In the genomic region with DNA sequence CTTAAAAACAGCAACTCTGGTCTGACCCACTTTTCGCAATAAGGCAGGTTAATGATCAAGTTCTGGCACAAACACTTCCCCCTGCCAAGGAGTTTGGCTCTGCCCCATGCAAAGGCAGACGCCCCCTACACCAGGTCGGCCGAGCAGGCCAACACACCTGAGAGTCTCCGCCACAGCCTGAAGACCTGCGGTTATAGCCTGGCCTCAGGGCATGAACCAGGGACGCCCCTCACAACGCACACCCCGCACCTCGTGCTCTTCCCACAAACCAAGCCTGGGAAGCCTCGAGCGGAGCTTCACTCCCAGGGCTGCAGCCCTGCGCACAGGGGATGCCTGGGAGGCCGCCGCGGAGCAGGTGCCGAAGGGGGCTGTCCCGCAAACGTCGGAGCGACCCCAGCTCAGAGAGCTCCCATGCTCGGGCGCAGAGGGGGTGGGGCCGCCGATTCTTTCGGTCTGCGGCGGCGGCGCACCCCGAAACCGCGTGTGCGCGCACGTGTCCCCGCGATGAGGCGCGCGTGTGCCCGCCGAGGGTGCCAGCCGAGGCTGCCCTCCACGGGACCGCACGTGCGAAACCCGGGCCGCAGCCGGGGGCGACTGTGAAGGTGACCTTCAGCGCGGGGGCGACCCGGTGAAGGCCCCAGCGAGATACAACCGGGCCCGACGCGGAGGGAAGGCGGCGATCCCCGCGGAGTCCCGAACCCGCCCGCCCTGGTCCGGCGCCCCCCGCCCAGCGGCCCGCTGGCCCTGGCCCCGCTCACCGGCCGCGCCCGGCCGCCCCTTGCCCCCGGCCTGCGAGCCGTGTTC, we compare ENCODE assay signal across 8 cellular contexts. TPM values are rescaled to one million over a fixed set of nuclear protein-coding genes. Genes with fewer than 3 reads are reported as not detected.
DNase-seq lines count a peak whose midpoint lies in the region; ATAC-seq and TF ChIP-seq lines count a peak whose summit lies in the region.

No MANE protein-coding gene starts in this region.

- ATAC-seq in HG02970 (IDR thresholded peaks at IDR 0.05; ENCODE audit: low FRiP score, unreplicated experiment) (peak; percentile 21), GM19463 (IDR thresholded peaks at IDR 0.05; ENCODE audit: unreplicated experiment) (no peak)

- peak overlapping the region; percentile 77 for H3K4me3 Mint-ChIP-seq in mesothelial cell of epicardium

- no peaks in the 10 kb centered on the region for H3K9me3 Mint-ChIP-seq in mesothelial cell of epicardium

- H3K4me2 ChIP-seq in SK-N-SH, result peak overlapping the region; percentile 98

- no peaks in the 10 kb centered on the region for H3F3A ChIP-seq in SK-N-SH (replicated peaks; ENCODE audit: insufficient read depth)

- peak overlapping the region; percentile 75 for H3K27ac Mint-ChIP-seq in mesothelial cell of epicardium

- no peak for TF ChIP-seq CTCF in SK-N-SH (IDR thresholded peaks at IDR 0.05)
- TF ChIP-seq CTCF in coronary artery (IDR thresholded peaks at IDR 0.05), result no peak
- no peak for TF ChIP-seq CTCF in mesothelial cell of epicardium (IDR thresholded peaks at IDR 0.05; ENCODE audit: unreplicated experiment)
- TF ChIP-seq CTCF in testis (IDR thresholded peaks at IDR 0.05), result no peak

- no peaks in the 10 kb centered on the region for H3K9me2 ChIP-seq in SK-N-SH

- H3K4me1 ChIP-seq in SK-N-SH (ENCODE audit: control insufficient read depth in 1 of 2, insufficient read depth in 2 of 2, low read depth in 1 of 2, low read length in 1 of 2) (peaks cover 9 to 44% of the 10 kb centered on the region in 2 experiments; a peak in 1 of 4 replicates), testis (peaks cover 45% of the 10 kb centered on the region)

- H3K79me2 ChIP-seq in SK-N-SH (ENCODE audit: insufficient read depth), result peaks cover 58% of the 10 kb centered on the region

- TF ChIP-seq RAD21 in SK-N-SH (IDR thresholded peaks at IDR 0.05; ENCODE audit: low read length), result no peak

- CTCF ChIA-PET in SK-N-SH (lab: Yijun Ruan, JAX), result interaction anchor here (1.0 kb wide), 1 partner anchor 36 kb away, joined by 3 read pairs; no protein-coding TSS in a partner anchor

- H3K36me3 ChIP-seq in SK-N-SH (replicated peaks in 1 of 2; ENCODE audit: control insufficient read depth in 1 of 2, insufficient read depth in 2 of 2, low read length in 1 of 2), result no peaks in the 10 kb centered on the region
- no peaks in the 10 kb centered on the region for H3K36me3 ChIP-seq in testis (ENCODE audit: low read depth, missing control alignments)

- H3K36me3 Mint-ChIP-seq in mesothelial cell of epicardium, result no peaks in the 10 kb centered on the region

- peaks cover 48% of the 10 kb centered on the region for H4K20me1 ChIP-seq in SK-N-SH (ENCODE audit: insufficient read depth)

- no peaks in the 10 kb centered on the region for H3K9me3 ChIP-seq in SK-N-SH
- no peaks in the 10 kb centered on the region for H3K9me3 ChIP-seq in testis

- peak overlapping the region; percentile 75 to 76 for H3K4me3 ChIP-seq in SK-N-SH (ENCODE audit: low read depth in 2 of 2, low read length in 1 of 2)
- peak overlapping the region; percentile 95 for H3K4me3 ChIP-seq in coronary artery
- peak overlapping the region; percentile 85 to 88 for H3K4me3 ChIP-seq in testis

- H3K4me1 Mint-ChIP-seq in mesothelial cell of epicardium, result peaks cover 32% of the 10 kb centered on the region

- TF ChIP-seq POLR2A in testis (IDR thresholded peaks at IDR 0.05), result no peak

- TF ChIP-seq EP300 in SK-N-SH (IDR thresholded peaks at IDR 0.05; ENCODE audit: borderline replicate concordance in 1 of 2, low read depth in 1 of 2, low read length in 1 of 2), result no peak

- H3K27me3 ChIP-seq in SK-N-SH (ENCODE audit: insufficient read depth), result no peaks in the 10 kb centered on the region
- H3K27me3 ChIP-seq in testis, result no peaks in the 10 kb centered on the region

- WGBS in SK-N-SH (ENCODE audit: low lambda C conversion rate), result 9% methylated on average over 10 of the region's 82 CpGs
- WGBS in testis, 2 donors, result 0 to 1% methylated on average over 19 to 32 of the region's 82 CpGs

- no peak overlapping the region for H2AFZ ChIP-seq in SK-N-SH (ENCODE audit: low read depth)

- intact Hi-C loops in testis (cut with DNase I; ENCODE audit: low total_unique reads), result no loop called here

- POLR2A ChIA-PET in SK-N-SH (lab: Yijun Ruan, JAX), result no interaction called here

- peak overlapping the region; percentile 74 for H3K9ac ChIP-seq in SK-N-SH

- no peaks in the 10 kb centered on the region for H3K27me3 Mint-ChIP-seq in mesothelial cell of epicardium (ENCODE audit: low read depth)

- peak; percentile 37 for DNase-seq in NCI-H146 (lab: John Stamatoyannopoulos, UW)
- DNase-seq in NCI-H146 treated with DMSO at 0.1 percent for 48 hours (lab: John Stamatoyannopoulos, UW; ENCODE audit: unreplicated experiment), result no peak
- DNase-seq in SK-N-SH, result peak; percentile 74
- no peak for DNase-seq in coronary artery (ENCODE audit: low spot score)
- no peak for DNase-seq in mesothelial cell of epicardium (ENCODE audit: low spot score in 2 of 2, unreplicated experiment in 2 of 2)
- no peak for DNase-seq in testis

- H3K27ac ChIP-seq in SK-N-SH (ENCODE audit: low read depth in 2 of 2, low read length in 1 of 2) (peak overlapping the region; percentile 18 to 29; a peak in 1 of 4 replicates), coronary artery (peak overlapping the region; percentile 34 to 90), testis (peak overlapping the region; percentile 29 to 58)

TF ChIP-seq in SK-N-SH, 30 proteins besides CTCF, POLR2A, EP300 and RAD21:
- TF ChIP-seq, protein P1, sequence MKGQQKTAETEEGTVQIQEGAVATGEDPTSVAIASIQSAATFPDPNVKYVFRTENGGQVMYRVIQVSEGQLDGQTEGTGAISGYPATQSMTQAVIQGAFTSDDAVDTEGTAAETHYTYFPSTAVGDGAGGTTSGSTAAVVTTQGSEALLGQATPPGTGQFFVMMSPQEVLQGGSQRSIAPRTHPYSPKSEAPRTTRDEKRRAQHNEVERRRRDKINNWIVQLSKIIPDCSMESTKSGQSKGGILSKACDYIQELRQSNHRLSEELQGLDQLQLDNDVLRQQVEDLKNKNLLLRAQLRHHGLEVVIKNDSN (IDR thresholded peaks at IDR 0.05; ENCODE audit: borderline replicate concordance, low read depth), result no peak
- TF ChIP-seq, protein P2, sequence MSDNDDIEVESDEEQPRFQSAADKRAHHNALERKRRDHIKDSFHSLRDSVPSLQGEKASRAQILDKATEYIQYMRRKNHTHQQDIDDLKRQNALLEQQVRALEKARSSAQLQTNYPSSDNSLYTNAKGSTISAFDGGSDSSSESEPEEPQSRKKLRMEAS (IDR thresholded peaks at IDR 0.05; ENCODE audit: low read depth), result peak; percentile 33; the same call in 1 of the 2 replicates

RNA-seq across cellular contexts. Expression of gene CLUH, which starts 0.6 kb away (rescaled TPM):
- polyA plus RNA-seq in SK-N-SH (2012; rRNA removed) (25.1 and 32.2 TPM in 2 replicates), testis (ENCODE audit: insufficient read depth, low read depth, low replicate concordance) (60.1 TPM)
- 6.6 and 12.0 TPM in 2 replicates for polyA plus RNA-seq in SK-N-SH (2012; cell fraction: cytosol; rRNA removed)
- 144 and 174 TPM in 2 replicates for polyA plus RNA-seq in SK-N-SH (2012; cell fraction: nucleus; rRNA removed)
- total RNA-seq in mesothelial cell of epicardium (46.6 to 49.9 TPM (median 46.9 TPM) in 3 replicates), testis (100 to 1,000 TPM; 173 to 183 TPM)

RNA-seq across cellular contexts. Expression of gene CCDC92B, which starts 38.4 kb away (rescaled TPM):
- 0.07 and 0.13 TPM in 2 replicates for polyA plus RNA-seq in SK-N-SH (2012; rRNA removed)
- polyA plus RNA-seq in SK-N-SH (2012; cell fraction: cytosol; rRNA removed), result 0.13 and 0.22 TPM in 2 replicates
- 0.30 and 0.35 TPM in 2 replicates for polyA plus RNA-seq in SK-N-SH (2012; cell fraction: nucleus; rRNA removed)
- total RNA-seq in mesothelial cell of epicardium, result 0.47 to 0.62 TPM (median 0.58 TPM) in 3 replicates
- 1 to 10 TPM; 3.9 to 4.0 TPM for total RNA-seq in testis
- polyA plus RNA-seq in testis (ENCODE audit: insufficient read depth, low read depth, low replicate concordance), result 2.2 TPM

Comparison
In these comparisons a context has a peak if more than half of its experiments do, and no peak if none do; other contexts are left out.
1. DNase-seq: peak in NCI-H146 (single experiment) and SK-N-SH (single experiment); none in NCI-H146 treated with DMSO at 0.1 percent for 48 hours (single experiment), coronary artery (single experiment), mesothelial cell of epicardium (0 of 2) and testis (single experiment).
2. Peak in every context shown above with its lines, with median percentiles within 50 percentile points of each other: H3K27ac ChIP-seq and H3K4me3 ChIP-seq.